In genomic region chr2:88054300-88055048, GRCh38 we compare ENCODE assay signal across 9 cellular contexts. TPM values are rescaled to one million over a fixed set of nuclear protein-coding genes. Genes with fewer than 3 reads are reported as not detected.
DNase-seq lines count a peak whose midpoint lies in the region; ATAC-seq, FAIRE-seq and TF ChIP-seq lines count a peak whose summit lies in the region.
"Had no signal": no experiment of that assay in that cellular context is flagged by ENCODE, and none has a peak within 500 bp of the region (broad histone marks: within the 10 kb centered on the region; RNA-seq: fewer than 3 reads in every experiment).

No MANE protein-coding gene starts in this region.

- no peak for TF ChIP-seq CTCF in GM12875 (IDR thresholded peaks at IDR 0.05; ENCODE audit: borderline replicate concordance, insufficient read depth, low read depth, low read length)
- no peak for TF ChIP-seq CTCF in RWPE1 (conservative IDR thresholded peaks at IDR 0.05; ENCODE audit: low read depth)
- TF ChIP-seq CTCF in endothelial cell of umbilical vein (IDR thresholded peaks at IDR 0.05; ENCODE audit: extremely low read depth in 1 of 2, insufficient read depth in 1 of 2, low read depth in 1 of 2, low read length in 2 of 2), result no peak
- no peak for TF ChIP-seq CTCF in osteocyte (IDR thresholded peaks at IDR 0.05)
- no peak for TF ChIP-seq CTCF in GM10248 (IDR thresholded peaks at IDR 0.05; ENCODE audit: control extremely low read depth, extremely low read depth, low read depth, missing control alignments)

- POLR2A ChIA-PET in RWPE1 (lab: Yijun Ruan, JAX; ENCODE audit: low non-redundant PET), result interaction anchor here (1.1 kb wide), 1 partner anchor 115 kb away, joined by 3 read pairs; the partner anchor contains the start of gene THNSL2
- POLR2A ChIA-PET in endothelial cell of umbilical vein (lab: Charles Lee), result no interaction called here
- POLR2A ChIA-PET in GM10248 (lab: Yijun Ruan, JAX), result no interaction called here

- peak; percentile 36 for TF ChIP-seq POLR2A in endothelial cell of umbilical vein (IDR thresholded peaks at IDR 0.05; ENCODE audit: low read depth, low read length)

- peak overlapping the region; percentile 98 for H3K9ac ChIP-seq in endothelial cell of umbilical vein (replicated peaks; ENCODE audit: extremely low read depth, insufficient read depth, low read length)

- H3K27ac ChIP-seq in RWPE1 (peak overlapping the region; percentile 86), endothelial cell of umbilical vein (ENCODE audit: insufficient read depth, low read depth, low read length) (peak overlapping the region; percentile 91)

- no peaks in the 10 kb centered on the region for H3K9me3 ChIP-seq in endothelial cell of umbilical vein (replicated peaks; ENCODE audit: control insufficient read depth, insufficient read depth, low read length)

- peak overlapping the region; percentile 59 for H3K4me3 ChIP-seq in GM12875 (ENCODE audit: low read depth, low read length)
- peak overlapping the region; percentile 51 to 89 (median 69) for H3K4me3 ChIP-seq in endothelial cell of umbilical vein (replicated peaks in 1 of 3; ENCODE audit: insufficient read depth in 1 of 3, low read depth in 1 of 3, low read length in 3 of 3)

- H3K27me3 Mint-ChIP-seq in osteocyte (ENCODE audit: unreplicated experiment), result no peaks in the 10 kb centered on the region

- H3K79me2 ChIP-seq in endothelial cell of umbilical vein (ENCODE audit: control insufficient read depth, insufficient read depth, low read length), result peaks cover 30% of the 10 kb centered on the region

- ATAC-seq in GM18517 (IDR thresholded peaks at IDR 0.05; ENCODE audit: unreplicated experiment), result no peak
- ATAC-seq in GM19328 (IDR thresholded peaks at IDR 0.05; ENCODE audit: unreplicated experiment), result no peak

- H3K4me2 ChIP-seq in endothelial cell of umbilical vein (ENCODE audit: insufficient read depth, low read length), result peak overlapping the region; percentile 99

- BruUV-seq in endothelial cell of umbilical vein (replicated peaks; lab: Mats Ljungman, UMichigan), result TSS peak; percentile 23

- peaks cover 34% of the 10 kb centered on the region for H3K4me1 Mint-ChIP-seq in osteocyte (ENCODE audit: unreplicated experiment)

- H4K20me1 ChIP-seq in endothelial cell of umbilical vein (replicated peaks; ENCODE audit: control insufficient read depth, extremely low read depth, insufficient read depth, low read length), result no peaks in the 10 kb centered on the region

- intact Hi-C loops in endothelial cell of umbilical vein (cut with micrococcal nuclease), result loop anchor here (1.0 kb wide), 1 partner anchor 41 kb away; no protein-coding TSS in a partner anchor

- peak overlapping the region; percentile 99 for H3K4me3 Mint-ChIP-seq in osteocyte (ENCODE audit: unreplicated experiment)

- no peaks in the 10 kb centered on the region for H3K9me1 ChIP-seq in endothelial cell of umbilical vein (replicated peaks; ENCODE audit: control insufficient read depth, extremely low read depth, insufficient read depth, low read length)

- peak overlapping the region; percentile 98 for H3K27ac Mint-ChIP-seq in osteocyte (ENCODE audit: unreplicated experiment)

- no peaks in the 10 kb centered on the region for H3K9me3 Mint-ChIP-seq in osteocyte (ENCODE audit: unreplicated experiment)

- no peaks in the 10 kb centered on the region for H3K27me3 ChIP-seq in endothelial cell of umbilical vein (ENCODE audit: control insufficient read depth in 2 of 2, insufficient read depth in 2 of 2, low read length in 2 of 2)

- peak; percentile 4 for DNase-seq in RWPE1 (ENCODE audit: low spot score)
- DNase-seq in endothelial cell of umbilical vein (ENCODE audit: low read depth, low spot score), result no peak
- DNase-seq in osteocyte (ENCODE audit: extremely low spot score, unreplicated experiment), result no peak
- no peak for DNase-seq in hippocampal formation (lab: John Stamatoyannopoulos, UW)
- no peak for DNase-seq in GM10248 (ENCODE audit: extremely low spot score)

- no peaks in the 10 kb centered on the region for H3K36me3 ChIP-seq in endothelial cell of umbilical vein (ENCODE audit: control insufficient read depth in 2 of 2, extremely low read depth in 1 of 2, insufficient read depth in 2 of 2, low read length in 2 of 2)

- peak overlapping the region; percentile 82 for H2AFZ ChIP-seq in endothelial cell of umbilical vein (ENCODE audit: low read depth, low read length)

- dilution Hi-C loops in endothelial cell of umbilical vein (cut with MboI; ENCODE audit: extremely low pct_ligation_motif_present, low sequenced_read_pairs), result no loop called here

- H3K36me3 Mint-ChIP-seq in osteocyte (ENCODE audit: unreplicated experiment), result peaks cover 20% of the 10 kb centered on the region

- peaks cover 22% of the 10 kb centered on the region for H3K4me1 ChIP-seq in endothelial cell of umbilical vein (ENCODE audit: control insufficient read depth, extremely low read depth, insufficient read depth, low read length)

- CTCF ChIA-PET in RWPE1 (lab: Yijun Ruan, JAX) (interaction anchor here (0.6 to 1.0 kb wide), 3 partner anchors 66 to 500 kb away, joined by 3 read pairs; no protein-coding TSS in a partner anchor), endothelial cell of umbilical vein (lab: Charles Lee) (interaction anchor here (1.0 to 1.1 kb wide), 2 partner anchors 13 to 106 kb away, joined by 4 to 5 read pairs; no protein-coding TSS in a partner anchor), GM10248 (lab: Yijun Ruan, JAX) (interaction anchor here (0.8 to 1.5 kb wide), 2 partner anchors 14 to 53 kb away, joined by 3 to 5 read pairs; no protein-coding TSS in a partner anchor)

- FAIRE-seq in endothelial cell of umbilical vein (lab: Jason Lieb, UNC), result no peak
- FAIRE-seq: TTC549 had no signal

TF ChIP-seq in endothelial cell of umbilical vein, 7 proteins besides CTCF, POLR2A, EP300 and RAD21:
- no peak for TF ChIP-seq MAX (IDR thresholded peaks at IDR 0.05; ENCODE audit: insufficient read depth, insufficient read length)
- no peak for TF ChIP-seq POLR2AphosphoS5 (IDR thresholded peaks at IDR 0.05; ENCODE audit: insufficient read depth, low read depth, low read length)
- no peak for TF ChIP-seq MYC (IDR thresholded peaks at IDR 0.05; ENCODE audit: low read depth, low read length)
- no peak for TF ChIP-seq JUN (IDR thresholded peaks at IDR 0.05; ENCODE audit: borderline replicate concordance, insufficient read depth, insufficient read length, low read depth)
- TF ChIP-seq EZH2 (IDR thresholded peaks at IDR 0.05; ENCODE audit: borderline replicate concordance, low read depth, low read length, severe bottlenecking), result no peak
- no peak for TF ChIP-seq GATA2 (IDR thresholded peaks at IDR 0.05; ENCODE audit: insufficient read depth, insufficient read length, low read depth, low read length)
- no peak for TF ChIP-seq FOS (IDR thresholded peaks at IDR 0.05; ENCODE audit: borderline replicate concordance, insufficient read depth, low read length)

RNA-seq across cellular contexts. Expression of gene KRCC1, which starts 1.1 kb away (rescaled TPM):
- 13.7 and 15.0 TPM in 2 replicates for total RNA-seq in endothelial cell of umbilical vein
- polyA plus RNA-seq in endothelial cell of umbilical vein, result 6.5 and 7.4 TPM in 2 replicates
- 12.2 and 12.9 TPM in 2 replicates for polyA plus RNA-seq in endothelial cell of umbilical vein (2011; cell fraction: cytosol; rRNA removed)
- 6.9 and 8.5 TPM in 2 replicates for polyA plus RNA-seq in endothelial cell of umbilical vein (2011; cell fraction: nucleus; rRNA removed)
- 17.3 and 19.0 TPM in 2 replicates for polyA plus RNA-seq in endothelial cell of umbilical vein (2012)
- 4.2 and 4.9 TPM in 2 replicates for polyA minus RNA-seq in endothelial cell of umbilical vein
- polyA minus RNA-seq in endothelial cell of umbilical vein (2011; cell fraction: cytosol; rRNA and poly(A)+ RNA removed), result 1.6 TPM
- 1.1 and 1.8 TPM in 2 replicates for polyA minus RNA-seq in endothelial cell of umbilical vein (2011; cell fraction: nucleus; rRNA and poly(A)+ RNA removed)
- 20.8 and 22.4 TPM in 2 replicates for total RNA-seq in osteocyte

RNA-seq across cellular contexts. Expression of gene SMYD1, which starts 13.2 kb away (rescaled TPM):
- total RNA-seq in endothelial cell of umbilical vein (not detected in 2 replicates), osteocyte (not detected in 2 replicates)
- polyA plus RNA-seq in endothelial cell of umbilical vein, result not detected in 2 replicates
- polyA plus RNA-seq in endothelial cell of umbilical vein (2011; cell fraction: cytosol; rRNA removed), result not detected in 2 replicates
- not detected in 2 replicates for polyA plus RNA-seq in endothelial cell of umbilical vein (2011; cell fraction: nucleus; rRNA removed)
- polyA plus RNA-seq in endothelial cell of umbilical vein (2012), result not detected in 2 replicates
- polyA minus RNA-seq in endothelial cell of umbilical vein, result not detected in 2 replicates
- polyA minus RNA-seq in endothelial cell of umbilical vein (2011; cell fraction: cytosol; rRNA and poly(A)+ RNA removed), result not detected
- polyA minus RNA-seq in endothelial cell of umbilical vein (2011; cell fraction: nucleus; rRNA and poly(A)+ RNA removed), result not detected in 2 replicates

RNA-seq across cellular contexts. Expression of gene RNU2-63P, which starts 38.1 kb away (rescaled TPM):
- total RNA-seq in endothelial cell of umbilical vein (8.5 TPM in 1 of 2 replicates, not detected in the other), osteocyte (4.7 TPM in 1 of 2 replicates, not detected in the other)
- polyA plus RNA-seq in endothelial cell of umbilical vein, result 60.5 TPM in 1 of 2 replicates, not detected in the other
- polyA plus RNA-seq in endothelial cell of umbilical vein (2011; cell fraction: cytosol; rRNA removed), result not detected in 2 replicates
- not detected in 2 replicates for polyA plus RNA-seq in endothelial cell of umbilical vein (2011; cell fraction: nucleus; rRNA removed)
- not detected in 2 replicates for polyA plus RNA-seq in endothelial cell of umbilical vein (2012)
- 832 and 1,020 TPM in 2 replicates for polyA minus RNA-seq in endothelial cell of umbilical vein
- 89.0 TPM for polyA minus RNA-seq in endothelial cell of umbilical vein (2011; cell fraction: cytosol; rRNA and poly(A)+ RNA removed)
- polyA minus RNA-seq in endothelial cell of umbilical vein (2011; cell fraction: nucleus; rRNA and poly(A)+ RNA removed), result 667 and 688 TPM in 2 replicates
